Comparison of ENCODE assay signal across 1 cellular context in genomic region chr6:25958700-25959162, GRCh38.
TF ChIP-seq lines count a peak whose summit lies in the region.

No MANE protein-coding gene starts in this region.

TF ChIP-seq in IMR-90, 13 proteins besides CTCF, POLR2A, EP300 and RAD21:
- TF ChIP-seq RFX5 (IDR thresholded peaks at IDR 0.05; ENCODE audit: low read depth, low read length): no peak
- TF ChIP-seq MAFK (IDR thresholded peaks at IDR 0.05; ENCODE audit: low read depth, low read length): no peak
- no peak for TF ChIP-seq NFE2L2 (IDR thresholded peaks at IDR 0.05; ENCODE audit: low read depth, low read length)
- no peak for TF ChIP-seq FOS (IDR thresholded peaks at IDR 0.05; ENCODE audit: low read depth, low read length)
- TF ChIP-seq, protein P1, sequence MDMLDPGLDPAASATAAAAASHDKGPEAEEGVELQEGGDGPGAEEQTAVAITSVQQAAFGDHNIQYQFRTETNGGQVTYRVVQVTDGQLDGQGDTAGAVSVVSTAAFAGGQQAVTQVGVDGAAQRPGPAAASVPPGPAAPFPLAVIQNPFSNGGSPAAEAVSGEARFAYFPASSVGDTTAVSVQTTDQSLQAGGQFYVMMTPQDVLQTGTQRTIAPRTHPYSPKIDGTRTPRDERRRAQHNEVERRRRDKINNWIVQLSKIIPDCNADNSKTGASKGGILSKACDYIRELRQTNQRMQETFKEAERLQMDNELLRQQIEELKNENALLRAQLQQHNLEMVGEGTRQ (IDR thresholded peaks at IDR 0.05; ENCODE audit: low read depth, low read length): no peak
- no peak for TF ChIP-seq CHD1 (IDR thresholded peaks at IDR 0.05; ENCODE audit: low read depth, low read length)
